Comparison of ENCODE assay signal across 17 cellular contexts in genomic region chrX:21963226-21963625, GRCh38. TPM values are rescaled to one million over a fixed set of nuclear protein-coding genes. Genes with fewer than 3 reads are reported as not detected.
DNase-seq lines count a peak whose midpoint lies in the region; ATAC-seq and TF ChIP-seq lines count a peak whose summit lies in the region.
"Had no signal": no experiment of that assay in that cellular context is flagged by ENCODE, and none has a peak within 500 bp of the region (broad histone marks: within the 10 kb centered on the region; RNA-seq: fewer than 3 reads in every experiment).

No MANE protein-coding gene starts in this region.

- H3K4me3 Mint-ChIP-seq in activated CD4-positive, alpha-beta T cell treated with anti-CD3 and anti-CD28 coated beads for 36 hours, result no peak overlapping the region
- H3K4me3 Mint-ChIP-seq: CD4-positive, CD25-positive, alpha-beta regulatory T cell; stimulated activated naive CD8-positive, alpha-beta T cell treated with anti-CD3 and anti-CD28 coated beads, Interleukin-15, Interleukin-2, amounts not matched to agents 100 ng/mL and 50 ng/mL, for 24 hours had no signal

- H3K4me1 Mint-ChIP-seq in activated CD4-positive, alpha-beta T cell treated with anti-CD3 and anti-CD28 coated beads for 36 hours, result peaks cover 46% of the 10 kb centered on the region

- DNase-seq in GM23248 (no peak), ascending aorta (ENCODE audit: low spot score in 2 of 2) (no peak), left ventricle myocardium superior (no peak), hepatocyte (ENCODE audit: low spot score) (no peak), AG08395 (ENCODE audit: low spot score) (no peak)
- no peak for DNase-seq in effector memory CD4-positive, alpha-beta T cell
- DNase-seq in activated CD4-positive, alpha-beta T cell treated with anti-CD3 and anti-CD28 coated beads for 36 hours, result no peak
- DNase-seq: activated CD4-positive, alpha-beta T cell treated with anti-CD3 and anti-CD28 coated beads, Interleukin-2, amount 50 U/mL, for 4 hours; activated effector memory CD4-positive, alpha-beta T cell treated with Interleukin-2 at 50 U/mL for 16 hours; CD4-positive, CD25-positive, alpha-beta regulatory T cell; dermis blood vessel endothelial cell; lower lobe of right lung; MM.1S; spleen; stimulated activated CD4-positive, alpha-beta T cell treated with anti-CD3 and anti-CD28 coated beads, Interleukin-4, amount 100 ng/mL, for 1 hour had no signal

- in situ Hi-C loops in GM23248 (cut with MboI), result loop anchor here (25.0 kb wide), 1 partner anchor 1451 kb away; no protein-coding TSS in a partner anchor

- 0 out of 2 replicates have a peak, but pooled peaks cover 6% of the 10 kb centered on the region for H3F3A ChIP-seq in GM23248 (ENCODE audit: insufficient read depth)

- no peaks in the 10 kb centered on the region for H3K9me3 ChIP-seq in GM23248 (ENCODE audit: low read depth)
- no peaks in the 10 kb centered on the region for H3K9me3 ChIP-seq in ascending aorta
- H3K9me3 ChIP-seq in skeletal muscle satellite cell (replicated peaks; ENCODE audit: low read length), result no peaks in the 10 kb centered on the region
- H3K9me3 ChIP-seq in hepatocyte (ENCODE audit: low read depth), result no peaks in the 10 kb centered on the region
- H3K9me3 ChIP-seq in effector memory CD4-positive, alpha-beta T cell (ENCODE audit: control insufficient read depth, low read length), result no peaks in the 10 kb centered on the region
- H3K9me3 ChIP-seq: lower lobe of right lung, spleen had no signal

- H3K27me3 ChIP-seq in GM23248 (replicated peaks; ENCODE audit: insufficient read depth) (no peaks in the 10 kb centered on the region), ascending aorta (no peaks in the 10 kb centered on the region), skeletal muscle satellite cell (ENCODE audit: control insufficient read depth, insufficient read depth, low read length) (no peaks in the 10 kb centered on the region), hepatocyte (no peaks in the 10 kb centered on the region)
- no peaks in the 10 kb centered on the region for H3K27me3 ChIP-seq in effector memory CD4-positive, alpha-beta T cell (replicated peaks; ENCODE audit: control insufficient read depth, insufficient read depth, low read length, poor library complexity, severe bottlenecking)
- H3K27me3 ChIP-seq: spleen had no signal

- H3K79me2 ChIP-seq in GM23248 (ENCODE audit: insufficient read depth), result peaks cover 99% of the 10 kb centered on the region
- peaks cover 81% of the 10 kb centered on the region for H3K79me2 ChIP-seq in hepatocyte

- H3K4me1 ChIP-seq in GM23248 (ENCODE audit: insufficient read depth), result peaks cover 36% of the 10 kb centered on the region
- H3K4me1 ChIP-seq in ascending aorta, result peaks cover 0 to 6% of the 10 kb centered on the region in 2 donors
- H3K4me1 ChIP-seq in skeletal muscle satellite cell (ENCODE audit: control insufficient read depth, insufficient read depth, low read length), result peaks cover 61% of the 10 kb centered on the region
- peaks cover 8% of the 10 kb centered on the region for H3K4me1 ChIP-seq in hepatocyte (ENCODE audit: insufficient read depth)
- H3K4me1 ChIP-seq in effector memory CD4-positive, alpha-beta T cell (ENCODE audit: control insufficient read depth, insufficient read depth, low read length, poor library complexity, severe bottlenecking), result no peaks in the 10 kb centered on the region

- 15 to 28% methylated on average over 7 of the region's 7 CpGs for WGBS in GM23248 (ENCODE audit: low coverage in 1 of 2, low lambda C conversion rate in 2 of 2, missing lambda C conversion rate in 2 of 2), 2 experiments
- 83% methylated on average over 7 of the region's 7 CpGs for WGBS in hepatocyte (ENCODE audit: low lambda C conversion rate, missing lambda C conversion rate)

- peak overlapping the region; percentile 58 for H3K27ac ChIP-seq in GM23248
- peak overlapping the region; percentile 45 to 76 for H3K27ac ChIP-seq in ascending aorta
- H3K27ac ChIP-seq in hepatocyte, result no peak overlapping the region
- no peak overlapping the region for H3K27ac ChIP-seq in effector memory CD4-positive, alpha-beta T cell (ENCODE audit: insufficient read depth, low read length, poor library complexity, severe bottlenecking)
- H3K27ac ChIP-seq: lower lobe of right lung, spleen had no signal

- H3K4me2 ChIP-seq in GM23248 (ENCODE audit: unreplicated experiment) (peak overlapping the region; percentile 51), skeletal muscle satellite cell (ENCODE audit: low read length) (peak overlapping the region; percentile 56), hepatocyte (no peak overlapping the region)

- POLR2A ChIA-PET in activated CD4-positive, alpha-beta T cell treated with anti-CD3 and anti-CD28 coated beads for 36 hours (lab: Charles Lee), result no interaction called here

- H3K9ac ChIP-seq in GM23248 (no peak overlapping the region), skeletal muscle satellite cell (ENCODE audit: low read depth, low read length) (no peak overlapping the region)

- H3K36me3 ChIP-seq in GM23248 (ENCODE audit: low read depth) (no peaks in the 10 kb centered on the region), ascending aorta (peaks cover 0 to 4% of the 10 kb centered on the region in 2 donors), skeletal muscle satellite cell (ENCODE audit: insufficient read depth, low read length) (peaks cover 8% of the 10 kb centered on the region), hepatocyte (replicated peaks; ENCODE audit: insufficient read depth, low read depth) (no peaks in the 10 kb centered on the region)
- no peaks in the 10 kb centered on the region for H3K36me3 ChIP-seq in effector memory CD4-positive, alpha-beta T cell (ENCODE audit: control insufficient read depth, insufficient read depth, low read length)

- no peaks in the 10 kb centered on the region for H3K27me3 Mint-ChIP-seq in activated CD4-positive, alpha-beta T cell treated with anti-CD3 and anti-CD28 coated beads for 36 hours
- H3K27me3 Mint-ChIP-seq: CD4-positive, CD25-positive, alpha-beta regulatory T cell; stimulated activated naive CD8-positive, alpha-beta T cell treated with anti-CD3 and anti-CD28 coated beads, Interleukin-15, Interleukin-2, amounts not matched to agents 100 ng/mL and 50 ng/mL, for 24 hours had no signal

- H4K20me1 ChIP-seq in GM23248 (ENCODE audit: insufficient read depth) (no peaks in the 10 kb centered on the region; the same call in 1 of the 2 replicates), hepatocyte (ENCODE audit: insufficient read depth, poor library complexity, severe bottlenecking) (peaks cover 10% of the 10 kb centered on the region)

- H3K27ac Mint-ChIP-seq in activated CD4-positive, alpha-beta T cell treated with anti-CD3 and anti-CD28 coated beads for 36 hours, result no peak overlapping the region

- TF ChIP-seq CTCF in ascending aorta (IDR thresholded peaks at IDR 0.05) (no peak), hepatocyte (IDR thresholded peaks at IDR 0.05; ENCODE audit: poor library complexity) (no peak)

- peak; percentile 42 for ATAC-seq in left ventricle myocardium superior
- ATAC-seq in activated CD4-positive, alpha-beta T cell treated with anti-CD3 and anti-CD28 coated beads for 36 hours, result no peak

- H3K4me3 ChIP-seq in GM23248 (no peak overlapping the region), ascending aorta (no peak overlapping the region), skeletal muscle satellite cell (ENCODE audit: low read length) (no peak overlapping the region), hepatocyte (no peak overlapping the region)
- no peak overlapping the region for H3K4me3 ChIP-seq in effector memory CD4-positive, alpha-beta T cell (ENCODE audit: insufficient read depth, low read depth, low read length, poor library complexity, severe bottlenecking)
- H3K4me3 ChIP-seq: lower lobe of right lung, spleen had no signal

- H3K9me2 ChIP-seq in GM23248 (ENCODE audit: insufficient read depth), result no peaks in the 10 kb centered on the region
- H3K9me2 ChIP-seq in hepatocyte (replicated peaks; ENCODE audit: insufficient read depth), result no peaks in the 10 kb centered on the region

- H2AFZ ChIP-seq in GM23248 (no peak overlapping the region), hepatocyte (no peak overlapping the region)

- no peaks in the 10 kb centered on the region for H3K9me3 Mint-ChIP-seq in activated CD4-positive, alpha-beta T cell treated with anti-CD3 and anti-CD28 coated beads for 36 hours (ENCODE audit: low read depth)
- H3K9me3 Mint-ChIP-seq: stimulated activated naive CD8-positive, alpha-beta T cell treated with anti-CD3 and anti-CD28 coated beads, Interleukin-15, Interleukin-2, amounts not matched to agents 100 ng/mL and 50 ng/mL, for 24 hours had no signal

- CTCF ChIA-PET in activated CD4-positive, alpha-beta T cell treated with anti-CD3 and anti-CD28 coated beads for 36 hours (lab: Charles Lee), result no interaction called here

- H3K36me3 Mint-ChIP-seq in activated CD4-positive, alpha-beta T cell treated with anti-CD3 and anti-CD28 coated beads for 36 hours (ENCODE audit: low read depth), result peaks cover 8% of the 10 kb centered on the region

- intact Hi-C loops in ascending aorta (cut with DNase I), result loop anchor here (10.0 kb wide), 1 partner anchor 1428 kb away; no protein-coding TSS in a partner anchor
- intact Hi-C loops in left ventricle myocardium superior (cut with micrococcal nuclease), result no loop called here
- intact Hi-C loops in activated CD4-positive, alpha-beta T cell treated with anti-CD3 and anti-CD28 coated beads for 36 hours (cut with DNase I, micrococcal nuclease), result no loop called here

RNA-seq across cellular contexts. Expression of gene SMS, which starts 22.7 kb away (rescaled TPM):
- total RNA-seq in GM23248 (2014; rRNA removed; shearing (Covaris generic)), result 159 and 162 TPM in 2 replicates
- polyA plus RNA-seq in GM23248 (2016; fragmentation: Nextera tagmentation; extraction: Ambion mirVana) (156 and 166 TPM in 2 replicates), hepatocyte (76.6 and 80.9 TPM in 2 replicates)
- total RNA-seq in ascending aorta (35.1 TPM), left ventricle myocardium superior (56.3 TPM), hepatocyte (62.3 and 70.1 TPM in 2 replicates)
- 212 and 235 TPM in 2 replicates for total RNA-seq in skeletal muscle satellite cell (2012; rRNA removed)
- total RNA-seq in activated CD4-positive, alpha-beta T cell treated with anti-CD3 and anti-CD28 coated beads for 36 hours, result 100 to 1,000 TPM; 100 to 124 TPM

Comparison
In these comparisons a context has a peak if more than half of its experiments do, and no peak if none do; other contexts are left out.
1. H3K27ac ChIP-seq: peak in GM23248 (single experiment) and ascending aorta (2 of 2); none in hepatocyte (single experiment) and effector memory CD4-positive, alpha-beta T cell (single experiment).